In the genomic region with DNA sequence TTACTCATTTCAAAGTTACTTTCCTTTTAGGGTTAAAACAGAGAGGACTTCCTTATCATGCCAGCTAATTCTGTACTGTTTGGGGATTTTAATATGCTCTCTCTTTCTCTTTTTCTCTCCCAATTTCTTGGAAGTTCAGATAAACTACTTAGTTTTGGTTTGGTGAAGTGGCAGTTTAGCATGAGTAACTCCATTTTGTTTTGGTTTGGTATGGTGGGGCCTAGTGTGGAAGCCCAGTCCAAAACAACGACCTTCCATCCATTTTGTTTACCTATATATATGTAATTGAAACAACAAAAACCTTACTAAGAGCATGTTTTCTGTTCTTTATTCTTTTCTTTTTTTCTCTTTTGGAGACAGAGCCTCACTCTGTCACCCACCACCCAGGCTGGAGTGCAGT, we compare ENCODE assay signal across 1 cellular context.
TF ChIP-seq lines count a peak whose summit lies in the region.

No MANE protein-coding gene starts in this region.

TF ChIP-seq in K562, 482 proteins besides CTCF, POLR2A, EP300 and RAD21 (continued from another document and continues in another):
- TF ChIP-seq, protein P1, sequence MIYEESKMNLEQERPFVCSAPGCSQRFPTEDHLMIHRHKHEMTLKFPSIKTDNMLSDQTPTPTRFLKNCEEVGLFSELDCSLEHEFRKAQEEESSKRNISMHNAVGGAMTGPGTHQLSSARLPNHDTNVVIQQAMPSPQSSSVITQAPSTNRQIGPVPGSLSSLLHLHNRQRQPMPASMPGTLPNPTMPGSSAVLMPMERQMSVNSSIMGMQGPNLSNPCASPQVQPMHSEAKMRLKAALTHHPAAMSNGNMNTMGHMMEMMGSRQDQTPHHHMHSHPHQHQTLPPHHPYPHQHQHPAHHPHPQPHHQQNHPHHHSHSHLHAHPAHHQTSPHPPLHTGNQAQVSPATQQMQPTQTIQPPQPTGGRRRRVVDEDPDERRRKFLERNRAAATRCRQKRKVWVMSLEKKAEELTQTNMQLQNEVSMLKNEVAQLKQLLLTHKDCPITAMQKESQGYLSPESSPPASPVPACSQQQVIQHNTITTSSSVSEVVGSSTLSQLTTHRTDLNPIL (CRISPR knock-in tag; IDR thresholded peaks at IDR 0.05): peak; percentile 89; the same call in 1 of the 2 replicates
- TF ChIP-seq TCF15 (CRISPR knock-in tag; IDR thresholded peaks at IDR 0.05): peak; percentile 94
- peak; percentile 85 for TF ChIP-seq E2F3 (CRISPR knock-in tag; IDR thresholded peaks at IDR 0.05)
- TF ChIP-seq KLF1 (tag; IDR thresholded peaks at IDR 0.05): no peak
- TF ChIP-seq XRCC3 (IDR thresholded peaks at IDR 0.05): no peak
- TF ChIP-seq FUS (optimal IDR thresholded peaks at IDR 0.05; ENCODE audit: low read depth, low read length): no peak
- no peak for TF ChIP-seq DACH1 (IDR thresholded peaks at IDR 0.05; ENCODE audit: partially characterized antibody)
- no peak for TF ChIP-seq THAP12 (CRISPR knock-in tag; IDR thresholded peaks at IDR 0.05)
- 0 out of 2 replicates have a peak, but pooled peaks have one; percentile 42 for TF ChIP-seq ZNF133 (CRISPR knock-in tag; IDR thresholded peaks at IDR 0.05)
- TF ChIP-seq ETV1 (tag; conservative IDR thresholded peaks at IDR 0.05; ENCODE audit: low read depth): peak; percentile 63
- peak; percentile 95 for TF ChIP-seq ZBTB9 (CRISPR knock-in tag; IDR thresholded peaks at IDR 0.05)
- peak; percentile 53; the same call in 1 of the 2 replicates for TF ChIP-seq CLOCK (CRISPR knock-in tag; IDR thresholded peaks at IDR 0.05; ENCODE audit: borderline replicate concordance)
- TF ChIP-seq RFX5 (IDR thresholded peaks at IDR 0.05; ENCODE audit: low read depth, low read length): no peak
- TF ChIP-seq NONO (IDR thresholded peaks at IDR 0.05; ENCODE audit: low read depth in 2 of 2, low read length in 1 of 2): no peak
- TF ChIP-seq ZNF561 (CRISPR knock-in tag; conservative IDR thresholded peaks at IDR 0.05): peak; percentile 82; the same call in 1 of the 2 replicates
- no peak for TF ChIP-seq HMGXB4 (CRISPR knock-in tag; IDR thresholded peaks at IDR 0.05)
- TF ChIP-seq ZFX (CRISPR knock-in tag; IDR thresholded peaks at IDR 0.05): no peak
- TF ChIP-seq, protein P2, sequence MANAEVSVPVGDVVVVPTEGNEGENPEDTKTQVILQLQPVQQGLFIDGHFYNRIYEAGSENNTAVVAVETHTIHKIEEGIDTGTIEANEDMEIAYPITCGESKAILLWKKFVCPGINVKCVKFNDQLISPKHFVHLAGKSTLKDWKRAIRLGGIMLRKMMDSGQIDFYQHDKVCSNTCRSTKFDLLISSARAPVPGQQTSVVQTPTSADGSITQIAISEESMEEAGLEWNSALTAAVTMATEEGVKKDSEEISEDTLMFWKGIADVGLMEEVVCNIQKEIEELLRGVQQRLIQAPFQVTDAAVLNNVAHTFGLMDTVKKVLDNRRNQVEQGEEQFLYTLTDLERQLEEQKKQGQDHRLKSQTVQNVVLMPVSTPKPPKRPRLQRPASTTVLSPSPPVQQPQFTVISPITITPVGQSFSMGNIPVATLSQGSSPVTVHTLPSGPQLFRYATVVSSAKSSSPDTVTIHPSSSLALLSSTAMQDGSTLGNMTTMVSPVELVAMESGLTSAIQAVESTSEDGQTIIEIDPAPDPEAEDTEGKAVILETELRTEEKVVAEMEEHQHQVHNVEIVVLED (CRISPR knock-in tag; IDR thresholded peaks at IDR 0.05): peak; percentile 72
- peak; percentile 87 for TF ChIP-seq CXXC5 (CRISPR knock-in tag; IDR thresholded peaks at IDR 0.05)
- TF ChIP-seq IFI16 (CRISPR knock-in tag; IDR thresholded peaks at IDR 0.05): peak; percentile 73; the same call in 1 of the 2 replicates
- no peak for TF ChIP-seq ATF3 (IDR thresholded peaks at IDR 0.05)
- no peak for TF ChIP-seq ATF3 (CRISPR knock-in tag; conservative IDR thresholded peaks at IDR 0.05)
- TF ChIP-seq, protein P3, sequence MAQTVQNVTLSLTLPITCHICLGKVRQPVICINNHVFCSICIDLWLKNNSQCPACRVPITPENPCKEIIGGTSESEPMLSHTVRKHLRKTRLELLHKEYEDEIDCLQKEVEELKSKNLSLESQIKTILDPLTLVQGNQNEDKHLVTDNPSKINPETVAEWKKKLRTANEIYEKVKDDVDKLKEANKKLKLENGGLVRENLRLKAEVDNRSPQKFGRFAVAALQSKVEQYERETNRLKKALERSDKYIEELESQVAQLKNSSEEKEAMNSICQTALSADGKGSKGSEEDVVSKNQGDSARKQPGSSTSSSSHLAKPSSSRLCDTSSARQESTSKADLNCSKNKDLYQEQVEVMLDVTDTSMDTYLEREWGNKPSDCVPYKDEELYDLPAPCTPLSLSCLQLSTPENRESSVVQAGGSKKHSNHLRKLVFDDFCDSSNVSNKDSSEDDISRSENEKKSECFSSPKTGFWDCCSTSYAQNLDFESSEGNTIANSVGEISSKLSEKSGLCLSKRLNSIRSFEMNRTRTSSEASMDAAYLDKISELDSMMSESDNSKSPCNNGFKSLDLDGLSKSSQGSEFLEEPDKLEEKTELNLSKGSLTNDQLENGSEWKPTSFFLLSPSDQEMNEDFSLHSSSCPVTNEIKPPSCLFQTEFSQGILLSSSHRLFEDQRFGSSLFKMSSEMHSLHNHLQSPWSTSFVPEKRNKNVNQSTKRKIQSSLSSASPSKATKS (CRISPR knock-in tag; IDR thresholded peaks at IDR 0.05): no peak
- TF ChIP-seq ETV6 (IDR thresholded peaks at IDR 0.05; ENCODE audit: borderline replicate concordance in 1 of 2, low read depth in 2 of 2, low read length in 1 of 2): no peak
- TF ChIP-seq ETV6 (CRISPR knock-in tag; IDR thresholded peaks at IDR 0.05; ENCODE audit: borderline replicate concordance): no peak
- peak; percentile 69; the same call in 1 of the 2 replicates for TF ChIP-seq ELF4 (CRISPR knock-in tag; IDR thresholded peaks at IDR 0.05)
- peak; percentile 65; the same call in 1 of the 2 replicates for TF ChIP-seq HSF4 (CRISPR knock-in tag; IDR thresholded peaks at IDR 0.05; ENCODE audit: borderline replicate concordance)
- peak; percentile 81; the same call in 1 of the 2 replicates for TF ChIP-seq CUX1 (CRISPR knock-in tag; IDR thresholded peaks at IDR 0.05)
